ENCODE assay signal across 9 cellular contexts in genomic region chr16:53052519-53053501, GRCh38. TPM values are rescaled to one million over a fixed set of nuclear protein-coding genes. Genes with fewer than 3 reads are reported as not detected.
DNase-seq lines count a peak whose midpoint lies in the region; ATAC-seq lines count a peak whose summit lies in the region.
"Had no signal": no experiment of that assay in that cellular context is flagged by ENCODE, and none has a peak within 500 bp of the region (broad histone marks: within the 10 kb centered on the region; RNA-seq: fewer than 3 reads in every experiment).

Gene CHD9NB, minus strand, starts transcription at chr16:53052897. Its CDS starts 8,739 bp downstream, at chr16:53044158.

- 64 to 81% methylated on average over 2 of the region's 2 CpGs for WGBS in aorta, 2 donors

- H3K4me1 ChIP-seq in aorta (ENCODE audit: control insufficient read depth in 1 of 2, insufficient read depth in 2 of 2, low read length in 2 of 2) = no peaks in the 10 kb centered on the region

- H3K27ac Mint-ChIP-seq in activated naive CD8-positive, alpha-beta T cell treated with anti-CD3 and anti-CD28 coated beads, Interleukin-2, amount 50 U/mL, for 24 hours = no peak within 1 kb of the TSS

- H3K4me3 Mint-ChIP-seq in activated naive CD8-positive, alpha-beta T cell treated with anti-CD3 and anti-CD28 coated beads, Interleukin-2, amount 50 U/mL, for 24 hours = peak within 1 kb of the TSS; percentile 5

- peak; percentile 8 for DNase-seq in NK-92 treated with Interleukin-12 subunit alpha and Interleukin-12 subunit beta, amount 100 ng/mL, for 24 hours (lab: John Stamatoyannopoulos, UW)
- DNase-seq in NK-92 (lab: John Stamatoyannopoulos, UW; ENCODE audit: unreplicated experiment) (no peak), KBM-7 (peak; percentile 80), kidney glomerular epithelial cell (lab: John Stamatoyannopoulos, UW) (peak; percentile 91), aorta (no peak), NCI-H2107 treated with DMSO at 0.1 percent for 48 hours (lab: John Stamatoyannopoulos, UW; ENCODE audit: unreplicated experiment) (no peak), NCI-H1694 (lab: John Stamatoyannopoulos, UW) (no peak)
- DNase-seq in activated naive CD8-positive, alpha-beta T cell treated with anti-CD3 and anti-CD28 coated beads, Interleukin-2, amount 50 U/mL, for 24 hours = no peak

- no peaks in the 10 kb centered on the region for H3K36me3 Mint-ChIP-seq in activated naive CD8-positive, alpha-beta T cell treated with anti-CD3 and anti-CD28 coated beads, Interleukin-2, amount 50 U/mL, for 24 hours (ENCODE audit: low read depth)
- H3K36me3 Mint-ChIP-seq: activated naive CD4-positive, alpha-beta T cell treated with anti-CD3 and anti-CD28 coated beads, Interleukin-2, amount 50 U/mL, for 72 hours had no signal

- H3K4me1 Mint-ChIP-seq in activated naive CD8-positive, alpha-beta T cell treated with anti-CD3 and anti-CD28 coated beads, Interleukin-2, amount 50 U/mL, for 24 hours = peaks cover 22% of the 10 kb centered on the region

- no peaks in the 10 kb centered on the region for H3K27me3 ChIP-seq in aorta (ENCODE audit: control insufficient read depth in 1 of 2, insufficient read depth in 2 of 2, low read length in 1 of 2)

- peaks cover 3% of the 10 kb centered on the region for H3K27me3 Mint-ChIP-seq in activated naive CD8-positive, alpha-beta T cell treated with anti-CD3 and anti-CD28 coated beads, Interleukin-2, amount 50 U/mL, for 24 hours

- intact Hi-C loops in aorta (cut with DNase I) = loop anchor here (5.0 to 10.0 kb wide), 4 partner anchors 84 to 232 kb away; no protein-coding TSS in a partner anchor

- H3K9me3 ChIP-seq in aorta (ENCODE audit: control insufficient read depth, low read length) = no peaks in the 10 kb centered on the region

- H3K36me3 ChIP-seq in aorta (ENCODE audit: control insufficient read depth in 1 of 2, insufficient read depth in 2 of 2, low read length in 1 of 2) = no peaks in the 10 kb centered on the region

- ATAC-seq in activated naive CD8-positive, alpha-beta T cell treated with anti-CD3 and anti-CD28 coated beads, Interleukin-2, amount 50 U/mL, for 24 hours = peak; percentile 30
- ATAC-seq in aorta (ENCODE audit: low FRiP score) = peak; percentile 26

- H3K27ac ChIP-seq in aorta (ENCODE audit: low read depth in 1 of 2, low read length in 2 of 2) = no peak within 1 kb of the TSS

- no peak within 1 kb of the TSS for H3K4me3 ChIP-seq in aorta (ENCODE audit: low read length in 2 of 2)

- no peaks in the 10 kb centered on the region for H3K9me3 Mint-ChIP-seq in activated naive CD8-positive, alpha-beta T cell treated with anti-CD3 and anti-CD28 coated beads, Interleukin-2, amount 50 U/mL, for 24 hours
- H3K9me3 Mint-ChIP-seq: activated naive CD4-positive, alpha-beta T cell treated with anti-CD3 and anti-CD28 coated beads, Interleukin-2, amount 50 U/mL, for 72 hours had no signal

- in situ Hi-C loops in KBM-7 (cut with MboI; ENCODE audit: low pct_unique_long_range_greater_than_20kb, low sequenced_read_pairs) = no loop called here

RNA-seq across cellular contexts. Expression of gene CHD9NB, which starts in this region (rescaled TPM):
- 1 to 10 TPM in 1 of 2 donors, under 1 TPM in 1; 0.88 to 2.3 TPM for total RNA-seq in aorta
- polyA plus RNA-seq in aorta = 1 to 10 TPM in 1 of 2 donors, under 1 TPM in 1; 0.36 to 1.1 TPM

Comparison
In these comparisons a context has a peak if more than half of its experiments do, and no peak if none do; other contexts are left out.
1. DNase-seq: peak in NK-92 treated with Interleukin-12 subunit alpha and Interleukin-12 subunit beta, amount 100 ng/mL, for 24 hours (single experiment), KBM-7 (single experiment) and kidney glomerular epithelial cell (single experiment); none in NK-92 (single experiment), activated naive CD8-positive, alpha-beta T cell treated with anti-CD3 and anti-CD28 coated beads, Interleukin-2, amount 50 U/mL, for 24 hours (single experiment), aorta (0 of 2), NCI-H2107 treated with DMSO at 0.1 percent for 48 hours (single experiment) and NCI-H1694 (single experiment).